21 cellular contexts compared by ENCODE assay signal in the genomic region with DNA sequence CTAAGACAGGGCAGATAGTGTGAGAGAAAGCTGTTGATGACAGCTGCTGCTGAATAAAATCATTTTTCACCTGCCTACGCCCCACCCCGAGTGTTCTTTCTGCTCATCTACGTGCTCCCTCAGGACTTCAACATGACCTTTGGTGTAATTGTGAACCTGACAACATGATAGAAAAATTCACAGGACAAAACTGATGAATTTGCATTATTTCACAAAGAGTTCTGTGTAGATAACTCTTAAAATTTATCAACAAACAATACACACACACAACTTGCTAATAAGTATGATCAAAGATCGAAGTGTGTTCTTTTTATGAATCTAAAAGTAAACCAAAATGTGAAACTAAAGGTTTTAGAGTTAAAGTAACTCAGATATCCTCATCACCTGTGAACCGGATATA.
DNase-seq lines count a peak whose midpoint lies in the region; ATAC-seq, FAIRE-seq and TF ChIP-seq lines count a peak whose summit lies in the region.
"Had no signal": no experiment of that assay in that cellular context is flagged by ENCODE, and none has a peak within 500 bp of the region (broad histone marks: within the 10 kb centered on the region; RNA-seq: fewer than 3 reads in every experiment).

No MANE protein-coding gene starts in this region.

- no peaks in the 10 kb centered on the region for H3K9me3 ChIP-seq in Karpas-422 (ENCODE audit: low read length)
- no peaks in the 10 kb centered on the region for H3K9me3 ChIP-seq in H1 (ENCODE audit: insufficient read depth in 2 of 2, low read depth in 1 of 2, low read length in 1 of 2)
- no peaks in the 10 kb centered on the region for H3K9me3 ChIP-seq in neuron (ENCODE audit: low read length)
- H3K9me3 ChIP-seq: Caco-2 had no signal

- TF ChIP-seq EP300 in H1 (IDR thresholded peaks at IDR 0.05; ENCODE audit: borderline replicate concordance in 1 of 2, low read depth in 2 of 2, low read length in 2 of 2): no peak

- POLR2A ChIA-PET in H1 (lab: Charles Lee; ENCODE audit: partially characterized antibody): no interaction called here

- no peak for TF ChIP-seq RAD21 in H1 (IDR thresholded peaks at IDR 0.05 in 1 of 2, conservative IDR thresholded peaks at IDR 0.05 in 1 of 2; ENCODE audit: low read depth in 2 of 2, low read length in 2 of 2)

- H3K27ac ChIP-seq in GM23338 (ENCODE audit: low read depth) (no peak overlapping the region), Karpas-422 (ENCODE audit: low read length) (no peak overlapping the region), H1 (ENCODE audit: low read depth, low read length) (no peak overlapping the region)
- H3K27ac ChIP-seq: C4-2B, KMS-11 had no signal

- H4K91ac ChIP-seq in H1 (replicated peaks; ENCODE audit: insufficient read length, low read length): no peak overlapping the region

- no peak overlapping the region for H3K23ac ChIP-seq in H1 (ENCODE audit: insufficient read length)

- H3K4me3 Mint-ChIP-seq in GM23338: no peak overlapping the region
- H3K4me3 Mint-ChIP-seq in activated CD8-positive, alpha-beta memory T cell treated with anti-CD3 and anti-CD28 coated beads, Interleukin-2, amount 10 ng/mL, durations not matched to agents 7 days and 5 days: no peak overlapping the region
- H3K4me3 Mint-ChIP-seq: CD4-positive, alpha-beta T cell; H9 had no signal

- H3K4me2 ChIP-seq in GM23338: no peak overlapping the region
- no peak overlapping the region for H3K4me2 ChIP-seq in Karpas-422 (ENCODE audit: low read depth, low read length, poor library complexity, severe bottlenecking)
- H3K4me2 ChIP-seq in H1 (ENCODE audit: insufficient read depth in 1 of 2, low read depth in 2 of 2, low read length in 2 of 2): no peak overlapping the region
- H3K4me2 ChIP-seq: KMS-11 had no signal

- H3K23me2 ChIP-seq in H1 (ENCODE audit: low read depth, low read length): no peaks in the 10 kb centered on the region

- no peak for FAIRE-seq in H1 (lab: Jason Lieb, UNC)
- FAIRE-seq: A204.1, D721Med, G401.6, GM12892, GM18507, HTR-8/SVneo had no signal

- no peaks in the 10 kb centered on the region for H3K9me2 ChIP-seq in GM23338 (ENCODE audit: insufficient read depth)
- no peaks in the 10 kb centered on the region for H3K9me2 ChIP-seq in Karpas-422 (replicated peaks; ENCODE audit: insufficient read depth, low read length)

- no peak overlapping the region for H2BK5ac ChIP-seq in H1 (ENCODE audit: low read depth, low read length)

- H3K36me3 Mint-ChIP-seq in GM23338 (ENCODE audit: low read depth): no peaks in the 10 kb centered on the region
- H3K36me3 Mint-ChIP-seq in activated CD8-positive, alpha-beta memory T cell treated with anti-CD3 and anti-CD28 coated beads, Interleukin-2, amount 10 ng/mL, durations not matched to agents 7 days and 5 days: no peaks in the 10 kb centered on the region

- H2BK12ac ChIP-seq in H1 (ENCODE audit: low read depth, low read length): no peak overlapping the region

- H2AFZ ChIP-seq in GM23338 (peak overlapping the region; percentile 8; the same call in 1 of the 2 replicates), Karpas-422 (ENCODE audit: low read length) (peak overlapping the region; percentile 82), H1 (ENCODE audit: low read length) (peak overlapping the region; percentile 7; the same call in 1 of the 2 replicates), neuron (ENCODE audit: low read depth, low read length) (peak overlapping the region; percentile 9)

- no peak for TF ChIP-seq POLR2A in H1 (IDR thresholded peaks at IDR 0.05; ENCODE audit: control extremely low read depth in 1 of 2, low read depth in 2 of 2, low read length in 2 of 2)

- H3K27ac Mint-ChIP-seq in GM23338: no peak overlapping the region
- H3K27ac Mint-ChIP-seq in activated CD8-positive, alpha-beta memory T cell treated with anti-CD3 and anti-CD28 coated beads, Interleukin-2, amount 10 ng/mL, durations not matched to agents 7 days and 5 days: no peak overlapping the region
- H3K27ac Mint-ChIP-seq: CD4-positive, alpha-beta T cell; H9 had no signal

- H3K4ac ChIP-seq in H1 (replicated peaks; ENCODE audit: insufficient read length, low read depth, low read length): no peak overlapping the region

- H2AK5ac ChIP-seq in H1 (ENCODE audit: low read depth, low read length): no peak overlapping the region

- 93% methylated on average over 5 of the region's 5 CpGs; no CpG with 5 or more reads in 1 of the 2 experiments for WGBS in H1 (ENCODE audit: extremely low coverage in 1 of 2, insufficient coverage in 1 of 2, insufficient read length in 1 of 2, insufficient replicate concordance in 2 of 2, low coverage in 1 of 2, low lambda C conversion rate in 2 of 2, missing lambda C conversion rate in 1 of 2), 2 experiments

- no peak overlapping the region for H2BK15ac ChIP-seq in H1 (ENCODE audit: low read length)

- no peak overlapping the region for H3K56ac ChIP-seq in H1 (replicated peaks; ENCODE audit: insufficient read length, low read depth, low read length)

- H3K9me3 Mint-ChIP-seq in GM23338: no peaks in the 10 kb centered on the region
- peaks cover 5% of the 10 kb centered on the region for H3K9me3 Mint-ChIP-seq in activated CD8-positive, alpha-beta memory T cell treated with anti-CD3 and anti-CD28 coated beads, Interleukin-2, amount 10 ng/mL, durations not matched to agents 7 days and 5 days (ENCODE audit: low read depth)
- H3K9me3 Mint-ChIP-seq: H9 had no signal

- no peak overlapping the region for H3K18ac ChIP-seq in H1 (ENCODE audit: extremely low read depth, low read length)

- CTCF ChIA-PET in H1 (lab: Charles Lee; ENCODE audit: partially characterized antibody): interaction anchor here (0.6 to 1.1 kb wide), 2 partner anchors 17 to 223 kb away, joined by 3 read pairs; no protein-coding TSS in a partner anchor
- CTCF ChIA-PET in activated CD8-positive, alpha-beta memory T cell treated with anti-CD3 and anti-CD28 coated beads, Interleukin-2, amount 10 ng/mL, durations not matched to agents 7 days and 5 days (lab: Charles Lee): no interaction called here

- H3K27me3 ChIP-seq in GM23338 (ENCODE audit: insufficient read depth) (no peaks in the 10 kb centered on the region), Karpas-422 (ENCODE audit: low read length) (no peaks in the 10 kb centered on the region), H1 (replicated peaks in 1 of 4; ENCODE audit: control insufficient read depth in 3 of 4, extremely low read depth in 1 of 4, insufficient read depth in 3 of 4, low read length in 3 of 4) (no peaks in the 10 kb centered on the region), neuron (ENCODE audit: insufficient read depth, low read length) (no peaks in the 10 kb centered on the region)

- DNase-seq in GM23338 (ENCODE audit: low spot score): no peak
- DNase-seq in Karpas-422: no peak
- no peak for DNase-seq in H1 (ENCODE audit: low read depth in 1 of 2, low spot score in 2 of 2)
- DNase-seq in NOMO-1 treated with dmso at 0.1 percent for 144 hours (lab: John Stamatoyannopoulos, UW; ENCODE audit: unreplicated experiment): no peak
- no peak for DNase-seq in activated CD8-positive, alpha-beta memory T cell treated with anti-CD3 and anti-CD28 coated beads, Interleukin-2, amount 10 ng/mL, durations not matched to agents 7 days and 5 days
- DNase-seq in NCI-H1436 treated with DMSO at 0.1 percent for 48 hours (lab: John Stamatoyannopoulos, UW): no peak
- DNase-seq: AML-193; Caco-2; CD4-positive, alpha-beta T cell; GOT3; H9 had no signal

- H4K20me1 ChIP-seq in GM23338 (replicated peaks; ENCODE audit: insufficient read depth) (no peaks in the 10 kb centered on the region), Karpas-422 (ENCODE audit: insufficient read depth, low read depth, low read length) (no peaks in the 10 kb centered on the region), H1 (replicated peaks in 1 of 2; ENCODE audit: control insufficient read depth in 1 of 2, insufficient read depth in 2 of 2, low read length in 2 of 2) (no peaks in the 10 kb centered on the region)

- H3K79me2 ChIP-seq in GM23338 (replicated peaks; ENCODE audit: insufficient read depth): no peaks in the 10 kb centered on the region
- H3K79me2 ChIP-seq in Karpas-422 (ENCODE audit: low read length): no peaks in the 10 kb centered on the region
- H3K79me2 ChIP-seq in H1 (ENCODE audit: control insufficient read depth in 1 of 2, insufficient read depth in 2 of 2, low read length in 2 of 2): no peaks in the 10 kb centered on the region

- no peaks in the 10 kb centered on the region for H3K36me3 ChIP-seq in GM23338 (ENCODE audit: insufficient read depth)
- no peaks in the 10 kb centered on the region for H3K36me3 ChIP-seq in Karpas-422 (ENCODE audit: insufficient read depth, low read length)
- H3K36me3 ChIP-seq in H1 (ENCODE audit: control insufficient read depth in 2 of 4, insufficient read depth in 4 of 4, low read length in 3 of 4): no peaks in the 10 kb centered on the region
- no peaks in the 10 kb centered on the region for H3K36me3 ChIP-seq in neuron (ENCODE audit: insufficient read depth, low read length)

- H3K4me1 Mint-ChIP-seq in GM23338: peaks cover 7% of the 10 kb centered on the region
- no peaks in the 10 kb centered on the region for H3K4me1 Mint-ChIP-seq in activated CD8-positive, alpha-beta memory T cell treated with anti-CD3 and anti-CD28 coated beads, Interleukin-2, amount 10 ng/mL, durations not matched to agents 7 days and 5 days

- no peak overlapping the region for H2BK20ac ChIP-seq in H1 (ENCODE audit: low read length)

- H2BK120ac ChIP-seq in H1 (replicated peaks; ENCODE audit: low read depth, low read length): no peak overlapping the region

- H3K9ac ChIP-seq in Karpas-422 (ENCODE audit: low read length) (no peak overlapping the region), H1 (replicated peaks in 1 of 4; ENCODE audit: extremely low read depth in 1 of 4, low read depth in 3 of 4, low read length in 3 of 4) (no peak overlapping the region)
- H3K9ac ChIP-seq: KMS-11 had no signal

- ATAC-seq in GM23338 (no peak), HG02642 (IDR thresholded peaks at IDR 0.05; ENCODE audit: poor library complexity, unreplicated experiment) (no peak)
- no peak for ATAC-seq in activated CD8-positive, alpha-beta memory T cell treated with anti-CD3 and anti-CD28 coated beads, Interleukin-2, amount 10 ng/mL, durations not matched to agents 7 days and 5 days

- no peak overlapping the region for H3K14ac ChIP-seq in H1 (ENCODE audit: insufficient read length)

- no peak overlapping the region for H3K4me3 ChIP-seq in GM23338
- no peak overlapping the region for H3K4me3 ChIP-seq in Karpas-422 (ENCODE audit: low read length)
- H3K4me3 ChIP-seq in H1 (ENCODE audit: extremely low read depth in 1 of 4, insufficient read depth in 2 of 4, low read depth in 3 of 4, low read length in 4 of 4): no peak overlapping the region
- no peak overlapping the region for H3K4me3 ChIP-seq in neuron (ENCODE audit: low read length)

- no peaks in the 10 kb centered on the region for H3K79me1 ChIP-seq in H1 (ENCODE audit: low read depth, low read length)

- no peaks in the 10 kb centered on the region for H3F3A ChIP-seq in GM23338 (replicated peaks; ENCODE audit: low read depth)

- peaks cover 1% of the 10 kb centered on the region for H3K27me3 Mint-ChIP-seq in GM23338 (ENCODE audit: insufficient read depth, low read depth, poor library complexity)
- H3K27me3 Mint-ChIP-seq in activated CD8-positive, alpha-beta memory T cell treated with anti-CD3 and anti-CD28 coated beads, Interleukin-2, amount 10 ng/mL, durations not matched to agents 7 days and 5 days: no peaks in the 10 kb centered on the region
- H3K27me3 Mint-ChIP-seq: CD4-positive, alpha-beta T cell had no signal

- H4K5ac ChIP-seq in H1 (ENCODE audit: insufficient read length, low read depth, low read length): no peak overlapping the region

- H3K4me1 ChIP-seq in GM23338 (ENCODE audit: insufficient read depth) (no peaks in the 10 kb centered on the region), Karpas-422 (ENCODE audit: low read length) (peaks cover 9% of the 10 kb centered on the region), H1 (replicated peaks in 1 of 4; ENCODE audit: control insufficient read depth in 3 of 4, insufficient read depth in 4 of 4, low read length in 3 of 4) (no peaks in the 10 kb centered on the region), neuron (ENCODE audit: insufficient read depth, low read length) (no peaks in the 10 kb centered on the region)
- H3K4me1 ChIP-seq: Caco-2 had no signal

- TF ChIP-seq CTCF in GM23338 (conservative IDR thresholded peaks at IDR 0.05; ENCODE audit: low read depth in 2 of 2): no peak
- no peak for TF ChIP-seq CTCF in H1 (IDR thresholded peaks at IDR 0.05; ENCODE audit: control extremely low read depth in 1 of 3, insufficient read depth in 1 of 3, low read depth in 1 of 3, low read length in 3 of 3)

- no peak overlapping the region for H4K8ac ChIP-seq in H1 (ENCODE audit: extremely low read depth, insufficient read depth, low read length)

Comparison
In these comparisons a context has a peak if more than half of its experiments do, and no peak if none do; other contexts are left out.
1. H2AFZ ChIP-seq: peak in every context shown above with its lines; median percentile 82 in Karpas-422; 9 in neuron; 8 in GM23338; 7 in H1.